25 cellular contexts compared by ENCODE assay signal in genomic region chr2:85652056-85652455, GRCh38. TPM values are rescaled to one million over a fixed set of nuclear protein-coding genes. Genes with fewer than 3 reads are reported as not detected.
"Had no signal": no experiment of that assay in that cellular context is flagged by ENCODE, and none has a peak within 500 bp of the region (broad histone marks: within the 10 kb centered on the region; RNA-seq: fewer than 3 reads in every experiment).

No MANE protein-coding gene starts in this region.

- H3K27ac ChIP-seq: epithelial cell of prostate, psoas muscle, stomach had no signal

- H3K4me1 ChIP-seq: psoas muscle, stomach had no signal

- H3K27me3 Mint-ChIP-seq: activated B cell treated with CpG ODN at 0.5 μM for 24 hours; activated T-cell treated with anti-CD3 and anti-CD28 coated beads, Interleukin-2, amount 50 U/mL, for 24 hours had no signal

- H3K27ac Mint-ChIP-seq: activated B cell treated with CpG ODN at 0.5 μM for 24 hours; activated CD8-positive, alpha-beta T cell treated with anti-CD3 and anti-CD28 coated beads, Interleukin-2, amount 10 ng/mL, durations not matched to agents 7 days and 5 days; activated naive CD4-positive, alpha-beta T cell treated with anti-CD3 and anti-CD28 coated beads for 36 hours had no signal

- H3K4me3 Mint-ChIP-seq: activated B cell treated with CpG ODN at 0.5 μM for 24 hours; activated CD8-positive, alpha-beta T cell treated with anti-CD3 and anti-CD28 coated beads, Interleukin-2, amount 10 ng/mL, durations not matched to agents 7 days and 5 days; activated naive CD4-positive, alpha-beta T cell treated with anti-CD3 and anti-CD28 coated beads for 36 hours; activated T-cell treated with anti-CD3 and anti-CD28 coated beads, Interleukin-2, amount 50 U/mL, for 24 hours; neural crest cell had no signal

- H3K9me3 ChIP-seq: psoas muscle, stomach had no signal

- H3K4me1 Mint-ChIP-seq: neural crest cell had no signal

- DNase-seq: activated B cell treated with CpG ODN at 0.5 μM for 24 hours; activated CD4-positive, alpha-beta T cell treated with anti-CD3 and anti-CD28 coated beads for 4 hours; activated CD8-positive, alpha-beta T cell treated with anti-CD3 and anti-CD28 coated beads, Interleukin-2, amount 10 ng/mL, durations not matched to agents 7 days and 5 days; activated naive CD4-positive, alpha-beta T cell treated with anti-CD3 and anti-CD28 coated beads for 36 hours; activated T-cell treated with anti-CD3 and anti-CD28 coated beads, Interleukin-2, amount 50 U/mL, for 24 hours; anterior cingulate cortex; central memory CD4-positive, alpha-beta T cell; dorsolateral prefrontal cortex; foreskin melanocyte; glutamatergic neuron; hippocampal formation; mammary epithelial cell; psoas muscle; right cardiac atrium; small intestine; stimulated activated CD4-positive, alpha-beta T cell treated with anti-CD3 and anti-CD28 coated beads, Interleukin-4, amount 100 ng/mL, for 1 hour; stomach had no signal

- H3K27me3 ChIP-seq: brain microvascular endothelial cell, dorsolateral prefrontal cortex, stomach had no signal

- ATAC-seq: activated CD8-positive, alpha-beta T cell treated with anti-CD3 and anti-CD28 coated beads, Interleukin-2, amount 10 ng/mL, durations not matched to agents 7 days and 5 days; psoas muscle; right cardiac atrium had no signal

- H3K4me3 ChIP-seq: dorsolateral prefrontal cortex, psoas muscle, stomach had no signal

RNA-seq across cellular contexts. Expression of gene SFTPB, which starts 15.9 kb away (rescaled TPM):
- total RNA-seq: activated B cell treated with CpG ODN at 0.5 μM for 24 hours; activated CD8-positive, alpha-beta T cell treated with anti-CD3 and anti-CD28 coated beads, Interleukin-2, amount 10 ng/mL, durations not matched to agents 7 days and 5 days; activated naive CD4-positive, alpha-beta T cell treated with anti-CD3 and anti-CD28 coated beads for 36 hours; dorsolateral prefrontal cortex; mammary epithelial cell; myocyte; neural crest cell; osteocyte; T-helper 2 cell treated with Interferon-gamma antibody and Interleukin-4, amounts not matched to agents 100 ng/mL and 5 ng/mL, for 36 hours; urinary bladder had no signal
- polyA plus RNA-seq: mammary epithelial cell, right cardiac atrium, urinary bladder had no signal

RNA-seq across cellular contexts. Expression of gene GNLY, which starts 42.1 kb away (rescaled TPM):
- total RNA-seq: mammary epithelial cell, neural crest cell, osteocyte, temporal lobe, urinary bladder had no signal
- polyA plus RNA-seq: mammary epithelial cell had no signal
